1 cellular context compared by ENCODE assay signal in genomic region chr2:99660616-99661416, GRCh38.
A peak's percentile ranks its signal among the peaks of the same experiment; 100 is the strongest.
TF ChIP-seq lines count a peak whose summit lies in the region.

No MANE protein-coding gene starts in this region.

TF ChIP-seq in H1, 55 proteins besides CTCF, POLR2A, EP300 and RAD21:
- TF ChIP-seq RFX5 (IDR thresholded peaks at IDR 0.05; ENCODE audit: borderline replicate concordance, low read depth, low read length) = peak; percentile 84
- no peak for TF ChIP-seq CHD1 (IDR thresholded peaks at IDR 0.05; ENCODE audit: low read depth, low read length)
